Comparison of ENCODE assay signal across 8 cellular contexts in genomic region chr14:88825078-88825458, GRCh38.
DNase-seq lines count a peak whose midpoint lies in the region; ATAC-seq and TF ChIP-seq lines count a peak whose summit lies in the region.

No MANE protein-coding gene starts in this region.

- H3K27me3 ChIP-seq in WERI-Rb-1 (ENCODE audit: insufficient read depth, low read depth, severe bottlenecking): no peaks in the 10 kb centered on the region

- H3K4me3 ChIP-seq in WERI-Rb-1 (ENCODE audit: low read depth, low read length): peak overlapping the region; percentile 70
- H3K4me3 ChIP-seq in skin epidermis: peak overlapping the region; percentile 58 to 77 (median 69)

- peak; percentile 15 for DNase-seq in NCI-H82 (lab: John Stamatoyannopoulos, UW)
- DNase-seq in NCI-H82 treated with DMSO at 0.1 percent for 48 hours (lab: John Stamatoyannopoulos, UW; ENCODE audit: unreplicated experiment): no peak
- DNase-seq in WERI-Rb-1: no peak
- DNase-seq in foreskin melanocyte: peak; percentile 17
- DNase-seq in GM20000 (ENCODE audit: low spot score): no peak

- H3K9me3 ChIP-seq in WERI-Rb-1 (ENCODE audit: severe bottlenecking): no peaks in the 10 kb centered on the region

- H3K27ac ChIP-seq in WERI-Rb-1 (peak overlapping the region; percentile 95), skin epidermis (peak overlapping the region; percentile 43 to 97 (median 88))

- no peaks in the 10 kb centered on the region for H3K36me3 ChIP-seq in WERI-Rb-1

- TF ChIP-seq CTCF in WERI-Rb-1 (IDR thresholded peaks at IDR 0.05; ENCODE audit: low read depth, low read length) (no peak), GM20000 (IDR thresholded peaks at IDR 0.05; ENCODE audit: extremely low read depth, missing control alignments) (no peak)

- ATAC-seq in GM21423 (IDR thresholded peaks at IDR 0.05; ENCODE audit: unreplicated experiment) (no peak), HG03521 (IDR thresholded peaks at IDR 0.05; ENCODE audit: unreplicated experiment) (no peak)

Comparison
In these comparisons a context has a peak if more than half of its experiments do, and no peak if none do; other contexts are left out.
1. DNase-seq: peak in NCI-H82 (single experiment) and foreskin melanocyte (single experiment); none in NCI-H82 treated with DMSO at 0.1 percent for 48 hours (single experiment), WERI-Rb-1 (single experiment) and GM20000 (single experiment).